ENCODE assay signal across 10 cellular contexts in the genomic region with DNA sequence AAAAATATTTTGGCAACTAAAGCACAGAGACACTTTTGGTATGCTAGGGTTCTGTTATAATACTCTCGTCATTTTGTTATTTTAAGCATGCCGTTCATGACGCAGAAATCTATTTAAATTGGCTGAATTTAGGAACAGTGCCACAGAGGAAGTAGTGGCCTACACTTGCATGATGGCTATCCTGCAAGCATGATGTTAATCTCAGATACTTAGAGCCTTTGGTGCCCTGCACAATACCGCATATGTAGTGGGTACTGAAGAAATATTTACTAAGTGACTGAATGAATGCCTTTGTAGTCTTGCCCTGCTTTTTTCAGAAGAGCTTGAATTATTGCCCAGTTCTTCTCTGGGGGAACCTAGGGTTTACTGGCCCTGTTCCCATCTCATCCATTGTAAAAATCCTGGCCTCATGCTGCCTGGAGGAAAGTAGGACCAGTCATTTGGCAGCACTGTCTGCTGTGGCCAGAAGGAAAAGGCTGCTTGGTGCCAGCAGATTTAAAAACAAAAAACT.
DNase-seq lines count a peak whose midpoint lies in the region; ATAC-seq and TF ChIP-seq lines count a peak whose summit lies in the region.
"Had no signal": no experiment of that assay in that cellular context is flagged by ENCODE, and none has a peak within 500 bp of the region (broad histone marks: within the 10 kb centered on the region; RNA-seq: fewer than 3 reads in every experiment).

No MANE protein-coding gene starts in this region.

- no peaks in the 10 kb centered on the region for H3K36me3 ChIP-seq in thyroid gland

- H3K4me1 ChIP-seq in thyroid gland = peaks cover 16 to 19% of the 10 kb centered on the region in 2 donors

- in situ Hi-C loops in astrocyte of the spinal cord (cut with HindIII; ENCODE audit: low sequenced_read_pairs) = no loop called here

- H3K27me3 Mint-ChIP-seq in type B pancreatic cell = no peaks in the 10 kb centered on the region
- H3K27me3 Mint-ChIP-seq in stimulated activated naive CD8-positive, alpha-beta T cell treated with anti-CD3 and anti-CD28 coated beads, Interleukin-15, amount 100 ng/mL, for 72 hours = no peaks in the 10 kb centered on the region
- H3K27me3 Mint-ChIP-seq: activated CD4-positive, alpha-beta memory T cell treated with anti-CD3 and anti-CD28 coated beads, Interleukin-2, amount 10 ng/mL, durations not matched to agents 7 days and 5 days had no signal

- H3K27me3 ChIP-seq in thyroid gland = no peaks in the 10 kb centered on the region

- 1 to 3% methylated on average over 4 of the region's 4 CpGs for WGBS in thyroid gland, 2 donors

- no peak overlapping the region for H3K4me3 Mint-ChIP-seq in type B pancreatic cell
- H3K4me3 Mint-ChIP-seq in stimulated activated naive CD8-positive, alpha-beta T cell treated with anti-CD3 and anti-CD28 coated beads, Interleukin-15, amount 100 ng/mL, for 72 hours = no peak overlapping the region
- H3K4me3 Mint-ChIP-seq: activated CD4-positive, alpha-beta memory T cell treated with anti-CD3 and anti-CD28 coated beads, Interleukin-2, amount 10 ng/mL, durations not matched to agents 7 days and 5 days had no signal

- intact Hi-C loops in thyroid gland (cut with DNase I) = no loop called here

- H3K4me3 ChIP-seq in astrocyte of the spinal cord (ENCODE audit: low read depth, low read length) (no peak overlapping the region), thyroid gland (replicated peaks in 1 of 3) (no peak overlapping the region)

- no peaks in the 10 kb centered on the region for H3K9me3 Mint-ChIP-seq in type B pancreatic cell
- no peaks in the 10 kb centered on the region for H3K9me3 Mint-ChIP-seq in stimulated activated naive CD8-positive, alpha-beta T cell treated with anti-CD3 and anti-CD28 coated beads, Interleukin-15, amount 100 ng/mL, for 72 hours
- H3K9me3 Mint-ChIP-seq: activated CD4-positive, alpha-beta memory T cell treated with anti-CD3 and anti-CD28 coated beads, Interleukin-2, amount 10 ng/mL, durations not matched to agents 7 days and 5 days had no signal

- TF ChIP-seq POLR2A in thyroid gland (IDR thresholded peaks at IDR 0.05) = no peak

- ATAC-seq in stimulated activated naive CD8-positive, alpha-beta T cell treated with anti-CD3 and anti-CD28 coated beads, Interleukin-15, amount 100 ng/mL, for 72 hours = no peak

- no peaks in the 10 kb centered on the region for H3K9me3 ChIP-seq in thyroid gland

- peak overlapping the region in 1 of 3 donors; percentile 56 for H3K27ac ChIP-seq in thyroid gland

- H3K36me3 Mint-ChIP-seq in type B pancreatic cell = no peaks in the 10 kb centered on the region

- no peak overlapping the region for H3K27ac Mint-ChIP-seq in type B pancreatic cell
- H3K27ac Mint-ChIP-seq in stimulated activated naive CD8-positive, alpha-beta T cell treated with anti-CD3 and anti-CD28 coated beads, Interleukin-15, amount 100 ng/mL, for 72 hours = no peak overlapping the region
- H3K27ac Mint-ChIP-seq: activated CD4-positive, alpha-beta memory T cell treated with anti-CD3 and anti-CD28 coated beads, Interleukin-2, amount 10 ng/mL, durations not matched to agents 7 days and 5 days had no signal

- DNase-seq in MV-4-11 (lab: John Stamatoyannopoulos, UW) = peak; percentile 5
- DNase-seq in astrocyte of the spinal cord (ENCODE audit: low read depth, low spot score) = peak; percentile 84
- peak; percentile 78 to 96 for DNase-seq in hippocampal formation (lab: John Stamatoyannopoulos, UW)
- DNase-seq in thyroid gland = peak; percentile 6 to 11
- no peak for DNase-seq in type B pancreatic cell (ENCODE audit: extremely low spot score, unreplicated experiment)
- DNase-seq in stimulated activated naive CD8-positive, alpha-beta T cell treated with anti-CD3 and anti-CD28 coated beads, Interleukin-15, amount 100 ng/mL, for 72 hours = no peak
- no peak for DNase-seq in NCI-H1930 (lab: John Stamatoyannopoulos, UW)
- DNase-seq: activated CD4-positive, alpha-beta memory T cell treated with anti-CD3 and anti-CD28 coated beads, Interleukin-2, amount 10 ng/mL, durations not matched to agents 7 days and 5 days; effector CD4-positive, alpha-beta T cell; NCI-H524 treated with DMSO at 0.1 percent for 48 hours had no signal

- no peaks in the 10 kb centered on the region for H3K4me1 Mint-ChIP-seq in type B pancreatic cell (ENCODE audit: unreplicated experiment)
- H3K4me1 Mint-ChIP-seq in stimulated activated naive CD8-positive, alpha-beta T cell treated with anti-CD3 and anti-CD28 coated beads, Interleukin-15, amount 100 ng/mL, for 72 hours = no peaks in the 10 kb centered on the region
- H3K4me1 Mint-ChIP-seq: activated CD4-positive, alpha-beta memory T cell treated with anti-CD3 and anti-CD28 coated beads, Interleukin-2, amount 10 ng/mL, durations not matched to agents 7 days and 5 days had no signal

- no peak for TF ChIP-seq CTCF in astrocyte of the spinal cord (IDR thresholded peaks at IDR 0.05; ENCODE audit: low read depth, low read length)
- TF ChIP-seq CTCF in thyroid gland (IDR thresholded peaks at IDR 0.05) = peak in 2 of 6 experiments; percentile 8 to 10
- no peak for TF ChIP-seq CTCF in type B pancreatic cell (conservative IDR thresholded peaks at IDR 0.05)

Comparison
In these comparisons a context has a peak if more than half of its experiments do, and no peak if none do; other contexts are left out.
1. DNase-seq: peak in MV-4-11 (single experiment), astrocyte of the spinal cord (single experiment), hippocampal formation (2 of 2) and thyroid gland (2 of 2); none in type B pancreatic cell (single experiment), stimulated activated naive CD8-positive, alpha-beta T cell treated with anti-CD3 and anti-CD28 coated beads, Interleukin-15, amount 100 ng/mL, for 72 hours (0 of 2) and NCI-H1930 (0 of 2).